In genomic region chr19:40511487-40511886, GRCh38 we compare ENCODE assay signal across 28 cellular contexts. TPM values are rescaled to one million over a fixed set of nuclear protein-coding genes. Genes with fewer than 3 reads are reported as not detected.
"Had no signal": no experiment of that assay in that cellular context is flagged by ENCODE, and none has a peak within 500 bp of the region (broad histone marks: within the 10 kb centered on the region; RNA-seq: fewer than 3 reads in every experiment).

No MANE protein-coding gene starts in this region.

- DNase-seq: colonic mucosa; cortex of kidney; effector CD8-positive, alpha-beta T cell; effector memory CD8-positive, alpha-beta T cell; endodermal cell; erythroblast; esophagus squamous epithelium; foreskin fibroblast; foreskin melanocyte; gastrocnemius medialis; glutamatergic neuron; head of caudate nucleus; heart right ventricle; hippocampal formation; left cardiac atrium; left lung; left ventricle myocardium superior; lower lobe of right lung; mesenchymal stem cell; mucosa of descending colon; naive B cell had no signal

- H3K9me3 ChIP-seq: colonic mucosa, esophagus squamous epithelium, gastrocnemius medialis, heart right ventricle, left lung, lower lobe of right lung, mucosa of descending colon had no signal

- H3K9me3 Mint-ChIP-seq: dendritic cell treated with granulocyte-macrophage colony-stimulating factor and Interleukin-4, amounts not matched to agents 40 ng/mL and 50 ng/mL, for 4 days; effector memory CD8-positive, alpha-beta T cell; mesothelial cell of epicardium had no signal

- H3K4me1 ChIP-seq: colonic mucosa, gastrocnemius medialis, lower lobe of right lung had no signal

- H3K27ac Mint-ChIP-seq: dendritic cell treated with granulocyte-macrophage colony-stimulating factor and Interleukin-4, amounts not matched to agents 40 ng/mL and 50 ng/mL, for 4 days; effector memory CD8-positive, alpha-beta T cell; endodermal cell; mesothelial cell of epicardium had no signal

- H3K4me3 Mint-ChIP-seq: dendritic cell treated with granulocyte-macrophage colony-stimulating factor and Interleukin-4, amounts not matched to agents 40 ng/mL and 50 ng/mL, for 4 days; effector memory CD8-positive, alpha-beta T cell had no signal

- ATAC-seq: effector memory CD8-positive, alpha-beta T cell; left lung; mucosa of descending colon had no signal

- H3K4me3 ChIP-seq: colonic mucosa, esophagus squamous epithelium, gastrocnemius medialis, heart right ventricle, left lung, lower lobe of right lung, mucosa of descending colon had no signal

- H3K4me1 Mint-ChIP-seq: endodermal cell, mesothelial cell of epicardium had no signal

- H3K27ac ChIP-seq: colonic mucosa, epithelial cell of prostate, esophagus squamous epithelium, gastrocnemius medialis, heart right ventricle, left lung, lower lobe of right lung had no signal

- H3K36me3 Mint-ChIP-seq: mesothelial cell of epicardium had no signal

- FAIRE-seq: endometrium, islet of Langerhans, keratinocyte had no signal

- H3K36me3 ChIP-seq: colonic mucosa, esophagus squamous epithelium, gastrocnemius medialis, heart right ventricle, left lung, lower lobe of right lung had no signal

RNA-seq across cellular contexts. Expression of gene SPTBN4, which starts 44.7 kb away (rescaled TPM):
- total RNA-seq: lung microvascular endothelial cell had no signal
